Comparison of ENCODE assay signal across 8 cellular contexts in the genomic region with DNA sequence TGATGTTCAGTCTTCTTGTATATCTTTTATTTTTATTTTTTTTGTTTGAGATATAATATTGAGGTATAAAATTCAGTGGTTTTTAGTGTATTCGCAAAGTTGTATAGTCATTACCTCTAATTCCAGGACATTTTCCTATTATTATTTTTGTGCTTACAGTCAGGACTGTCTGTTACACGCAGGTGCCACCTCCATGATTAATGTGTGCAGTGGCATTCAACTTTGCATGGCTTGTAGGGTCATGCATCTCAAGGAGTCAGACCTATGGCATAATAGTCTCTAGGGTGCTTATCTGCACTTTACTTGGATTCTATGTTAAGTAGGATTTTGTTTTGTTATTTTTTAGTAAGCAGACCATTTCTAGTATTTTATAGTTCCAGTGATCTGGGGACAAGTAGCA. TPM values are rescaled to one million over a fixed set of nuclear protein-coding genes. Genes with fewer than 3 reads are reported as not detected.
DNase-seq lines count a peak whose midpoint lies in the region; ATAC-seq and TF ChIP-seq lines count a peak whose summit lies in the region.

No MANE protein-coding gene starts in this region.

- no peak for TF ChIP-seq CTCF in DOHH2 (IDR thresholded peaks at IDR 0.05; ENCODE audit: low read depth, low read length, poor library complexity, severe bottlenecking)
- no peak for TF ChIP-seq CTCF in OCI-LY7 (conservative IDR thresholded peaks at IDR 0.05; ENCODE audit: low read length)
- no peak for TF ChIP-seq CTCF in epithelial cell of proximal tubule (conservative IDR thresholded peaks at IDR 0.05; ENCODE audit: low read depth, low read length)
- TF ChIP-seq CTCF in ovary (IDR thresholded peaks at IDR 0.05): no peak

- TF ChIP-seq EP300 in ovary (IDR thresholded peaks at IDR 0.05): no peak

- H3K4me1 ChIP-seq in DOHH2 (ENCODE audit: control insufficient read depth, low read length) (peaks cover 14% of the 10 kb centered on the region), OCI-LY7 (ENCODE audit: insufficient read depth, low read length, poor library complexity, severe bottlenecking) (peaks cover 13% of the 10 kb centered on the region), ovary (ENCODE audit: insufficient read depth) (no peaks in the 10 kb centered on the region)

- intact Hi-C loops in OCI-LY7 (cut with micrococcal nuclease; ENCODE audit: unreplicated experiment): loop anchor here (5.0 kb wide), 1 partner anchor 295 kb away; the partner anchor contains the start of gene AMPD3
- intact Hi-C loops in ovary (cut with DNase I): no loop called here

- no peak overlapping the region for H3K27ac ChIP-seq in DOHH2 (ENCODE audit: low read depth, low read length)
- H3K27ac ChIP-seq in OCI-LY7 (ENCODE audit: low read depth, low read length, poor library complexity, severe bottlenecking): peak overlapping the region; percentile 72
- H3K27ac ChIP-seq in ovary: no peak overlapping the region

- H3K4me3 ChIP-seq in DOHH2 (ENCODE audit: low read length) (peak overlapping the region; percentile 100), OCI-LY7 (ENCODE audit: low read depth, low read length, poor library complexity, severe bottlenecking) (peak overlapping the region; percentile 95), epithelial cell of proximal tubule (ENCODE audit: low read depth, low read length) (peak overlapping the region; percentile 78), ovary (peak overlapping the region; percentile 83)

- H3K27me3 ChIP-seq in DOHH2 (ENCODE audit: control insufficient read depth, low read length): no peaks in the 10 kb centered on the region
- H3K27me3 ChIP-seq in ovary: no peaks in the 10 kb centered on the region

- H3K36me3 ChIP-seq in DOHH2 (ENCODE audit: control insufficient read depth, low read length): peaks cover 42% of the 10 kb centered on the region
- H3K36me3 ChIP-seq in OCI-LY7 (ENCODE audit: insufficient read depth, low read length): peaks cover 41% of the 10 kb centered on the region
- no peaks in the 10 kb centered on the region for H3K36me3 ChIP-seq in ovary

- peaks cover 14% of the 10 kb centered on the region for H3F3A ChIP-seq in DOHH2 (ENCODE audit: control insufficient read depth, insufficient read depth)

- no peaks in the 10 kb centered on the region for H4K20me1 ChIP-seq in DOHH2 (ENCODE audit: control insufficient read depth, insufficient read depth, low read depth, low read length)
- no peaks in the 10 kb centered on the region for H4K20me1 ChIP-seq in OCI-LY7 (ENCODE audit: insufficient read depth, low read length)

- H3K4me2 ChIP-seq in DOHH2 (ENCODE audit: low read length) (peak overlapping the region; percentile 88), OCI-LY7 (ENCODE audit: low read length) (peak overlapping the region; percentile 94)

- H3K9me2 ChIP-seq in DOHH2 (replicated peaks; ENCODE audit: control insufficient read depth, low read length) (no peaks in the 10 kb centered on the region), OCI-LY7 (ENCODE audit: insufficient read depth, low read length) (no peaks in the 10 kb centered on the region)

- DNase-seq in OCI-LY7 (ENCODE audit: low spot score) (peak; percentile 15), epithelial cell of proximal tubule (ENCODE audit: low read depth) (no peak), ovary (no peak), OCI-M2 (lab: John Stamatoyannopoulos, UW; ENCODE audit: unreplicated experiment) (no peak)
- no peak for DNase-seq in effector CD8-positive, alpha-beta T cell (lab: John Stamatoyannopoulos, UW)
- no peak for DNase-seq in stimulated activated CD4-positive, alpha-beta T cell treated with anti-CD3 and anti-CD28 coated beads, Interleukin-4, amount 100 ng/mL, for 1 hour

- TSS peak; percentile 70 for BruUV-seq in OCI-LY7 (replicated peaks; lab: Mats Ljungman, UMichigan)

- CTCF ChIA-PET in OCI-LY7 (lab: Charles Lee; ENCODE audit: unreplicated experiment): no interaction called here

- WGBS in ovary, 3 donors: 41 to 55% (median 47%) methylated on average over 2 of the region's 2 CpGs

- no peak for TF ChIP-seq POLR2A in ovary (IDR thresholded peaks at IDR 0.05)

- peaks cover 27% of the 10 kb centered on the region for H3K79me2 ChIP-seq in DOHH2 (ENCODE audit: control insufficient read depth, low read length)
- H3K79me2 ChIP-seq in OCI-LY7 (ENCODE audit: insufficient read depth, low read depth, low read length): peaks cover 18% of the 10 kb centered on the region

- no peak for ATAC-seq in HG03159 (IDR thresholded peaks at IDR 0.05; ENCODE audit: unreplicated experiment)

- no peaks in the 10 kb centered on the region for H3K9me3 ChIP-seq in DOHH2 (ENCODE audit: control insufficient read depth, insufficient read depth, low read length)
- no peaks in the 10 kb centered on the region for H3K9me3 ChIP-seq in OCI-LY7 (ENCODE audit: low read length)
- H3K9me3 ChIP-seq in ovary: no peaks in the 10 kb centered on the region

- POLR2A ChIA-PET in OCI-LY7 (lab: Charles Lee): interaction anchor here (0.5 to 1.5 kb wide), 3 partner anchors 12 to 605 kb away, joined by 3 to 4 read pairs (median 3); no protein-coding TSS in a partner anchor

- peak overlapping the region; percentile 88 for H2AFZ ChIP-seq in OCI-LY7 (ENCODE audit: low read length)

RNA-seq across cellular contexts. Expression of gene CTR9, which starts 1.0 kb away (rescaled TPM):
- total RNA-seq in OCI-LY7 (2014; rRNA removed; shearing (Covaris generic)): 15.3 and 19.3 TPM in 2 replicates
- total RNA-seq in OCI-LY7 (2022): 25.5 and 29.5 TPM in 2 replicates
- 20.5 and 25.0 TPM in 2 replicates for total RNA-seq in epithelial cell of proximal tubule
- total RNA-seq in ovary: 10 to 100 TPM; 18.5 to 40.6 (median 32.5) TPM
- polyA plus RNA-seq in ovary: 10 to 100 TPM; 18.0 to 31.2 TPM

RNA-seq across cellular contexts. Expression of gene EIF4G2, which starts 56.7 kb away (rescaled TPM):
- 312 and 317 TPM in 2 replicates for total RNA-seq in OCI-LY7 (2014; rRNA removed; shearing (Covaris generic))
- total RNA-seq in OCI-LY7 (2022) (502 and 503 TPM in 2 replicates), epithelial cell of proximal tubule (528 and 712 TPM in 2 replicates), ovary (100 to 1,000 TPM; 206 to 761 (median 582) TPM)
- polyA plus RNA-seq in ovary: 100 to 1,000 TPM; 223 to 699 TPM

RNA-seq across cellular contexts. Expression of gene IRAG1, which starts 58.5 kb away (rescaled TPM):
- total RNA-seq in OCI-LY7 (2014; rRNA removed; shearing (Covaris generic)): not detected in 2 replicates
- total RNA-seq in OCI-LY7 (2022): not detected in 2 replicates
- total RNA-seq in epithelial cell of proximal tubule: 0.07 TPM in 1 of 2 replicates, not detected in the other
- total RNA-seq in ovary: 10 to 100 TPM in 6 of 7 donors, 1 to 10 TPM in 1; 5.8 to 89.5 (median 29.8) TPM
- 10 to 100 TPM; 16.3 to 70.6 TPM for polyA plus RNA-seq in ovary
